Comparison of ENCODE assay signal across 10 cellular contexts in the genomic region with DNA sequence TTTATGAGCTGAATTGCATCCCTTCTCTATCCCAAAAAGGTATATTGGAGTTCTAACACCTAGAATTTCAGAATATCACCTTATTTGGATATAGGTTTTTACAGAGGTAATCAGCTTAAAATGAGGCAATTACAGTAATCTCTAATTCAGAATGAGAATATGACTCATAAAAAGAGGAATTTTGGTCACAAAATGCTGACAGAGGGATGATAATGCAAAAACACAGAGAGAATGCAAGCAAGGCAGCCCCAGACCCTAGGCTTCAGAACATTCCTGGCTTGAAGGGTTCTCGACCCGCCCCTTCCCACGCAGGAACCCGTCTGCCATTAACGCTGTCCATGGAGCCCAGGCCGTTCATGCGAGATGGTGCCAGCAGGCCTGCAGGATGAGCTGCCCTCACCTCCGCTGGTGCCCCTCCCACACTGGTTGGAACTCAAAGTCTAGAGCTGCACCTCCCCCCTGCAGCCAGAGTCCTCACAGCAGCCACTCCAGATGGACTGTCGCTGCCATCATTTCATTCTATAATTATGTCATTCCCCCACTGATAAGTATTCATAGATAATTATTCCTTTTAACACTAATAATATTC.
DNase-seq lines count a peak whose midpoint lies in the region; ATAC-seq, FAIRE-seq and TF ChIP-seq lines count a peak whose summit lies in the region.
"Had no signal": no experiment of that assay in that cellular context is flagged by ENCODE, and none has a peak within 500 bp of the region (broad histone marks: within the 10 kb centered on the region; RNA-seq: fewer than 3 reads in every experiment).

No MANE protein-coding gene starts in this region.

- TF ChIP-seq CTCF in PC-9 (conservative IDR thresholded peaks at IDR 0.05) (no peak), HFFc6 (IDR thresholded peaks at IDR 0.05) (no peak), coronary artery (IDR thresholded peaks at IDR 0.05) (no peak)

- no peaks in the 10 kb centered on the region for H3K9me3 ChIP-seq in PC-9 (ENCODE audit: insufficient read depth, low read depth)

- DNase-seq in DMS 273 (lab: John Stamatoyannopoulos, UW; ENCODE audit: unreplicated experiment), result peak; percentile 82
- no peak for DNase-seq in PC-9
- DNase-seq in left kidney (ENCODE audit: low read depth, low spot score), result peak; percentile 3
- no peak for DNase-seq in HFFc6
- DNase-seq in HTR-8/SVneo (ENCODE audit: insufficient read length, low spot score), result no peak
- no peak for DNase-seq in LoVo (ENCODE audit: low spot score)
- DNase-seq in coronary artery (ENCODE audit: low spot score), result no peak
- DNase-seq: NCI-H774 had no signal

- H3K4me1 Mint-ChIP-seq in HFFc6 (ENCODE audit: low read depth), result no peaks in the 10 kb centered on the region

- no peaks in the 10 kb centered on the region for H3K36me3 ChIP-seq in PC-9 (ENCODE audit: low read depth)

- FAIRE-seq in HTR-8/SVneo (lab: Jason Lieb, UNC), result no peak

- H2AFZ ChIP-seq in PC-9, result no peak overlapping the region

- CTCF ChIA-PET in PC-9 (lab: Charles Lee), result no interaction called here

- H3K36me3 Mint-ChIP-seq in HFFc6 (ENCODE audit: low read depth), result no peaks in the 10 kb centered on the region

- no peaks in the 10 kb centered on the region for H3F3A ChIP-seq in PC-9 (ENCODE audit: insufficient read depth, low read depth)

- H4K20me1 ChIP-seq in PC-9 (ENCODE audit: insufficient read depth), result no peaks in the 10 kb centered on the region

- ATAC-seq in GM21447 (IDR thresholded peaks at IDR 0.05; ENCODE audit: unreplicated experiment), result peak; percentile 90

- H3K27ac ChIP-seq in PC-9, result 0 out of 2 replicates have a peak overlapping the region, but pooled peaks have one; percentile 20
- no peak overlapping the region for H3K27ac ChIP-seq in coronary artery

- BruUV-seq in PC-9 (replicated peaks; lab: Mats Ljungman, UMichigan), result no TSS peak

- no peak overlapping the region for H3K27ac Mint-ChIP-seq in HFFc6
- H3K27ac Mint-ChIP-seq: activated naive CD4-positive, alpha-beta T cell treated with anti-CD3 and anti-CD28 coated beads, Interleukin-2, amount 50 U/mL, for 72 hours had no signal

- H3K4me3 ChIP-seq in PC-9 (no peak overlapping the region), coronary artery (no peak overlapping the region)

- no peaks in the 10 kb centered on the region; the same call in 1 of the 2 replicates for H3K27me3 Mint-ChIP-seq in HFFc6 (ENCODE audit: insufficient read depth)

- H3K4me2 ChIP-seq in PC-9, result no peak overlapping the region

- H3K9me3 Mint-ChIP-seq in HFFc6, result peaks cover 22% of the 10 kb centered on the region

- no peaks in the 10 kb centered on the region for H3K4me1 ChIP-seq in PC-9 (replicated peaks; ENCODE audit: insufficient read depth)

- POLR2A ChIA-PET in PC-9 (lab: Charles Lee; ENCODE audit: unreplicated experiment), result no interaction called here

- H3K9me2 ChIP-seq in PC-9 (ENCODE audit: insufficient read depth), result no peaks in the 10 kb centered on the region

- no peak overlapping the region for H3K4me3 Mint-ChIP-seq in HFFc6

- no peaks in the 10 kb centered on the region for H3K79me2 ChIP-seq in PC-9 (ENCODE audit: low read depth)

- H3K27me3 ChIP-seq in PC-9 (ENCODE audit: insufficient read depth, low read depth), result no peaks in the 10 kb centered on the region

- intact Hi-C loops in PC-9 (cut with micrococcal nuclease; ENCODE audit: unreplicated experiment), result no loop called here

Comparison
In these comparisons a context has a peak if more than half of its experiments do, and no peak if none do; other contexts are left out.
1. DNase-seq: peak in DMS 273 (single experiment) and left kidney (single experiment); none in PC-9 (0 of 2), HFFc6 (single experiment), HTR-8/SVneo (single experiment), LoVo (single experiment) and coronary artery (single experiment).